Comparison of ENCODE assay signal across 25 cellular contexts in genomic region chr7:37784015-37784414, GRCh38.
DNase-seq lines count a peak whose midpoint lies in the region; ATAC-seq, FAIRE-seq and TF ChIP-seq lines count a peak whose summit lies in the region.
"Had no signal": no experiment of that assay in that cellular context is flagged by ENCODE, and none has a peak within 500 bp of the region (broad histone marks: within the 10 kb centered on the region; RNA-seq: fewer than 3 reads in every experiment).

No MANE protein-coding gene starts in this region.

- H3K79me2 ChIP-seq in GM12878 (ENCODE audit: control insufficient read depth, insufficient read depth, low read length): no peaks in the 10 kb centered on the region

- no peaks in the 10 kb centered on the region for H4K20me1 ChIP-seq in GM12878 (ENCODE audit: control insufficient read depth, insufficient read depth)

- TF ChIP-seq CTCF in GM12878 (IDR thresholded peaks at IDR 0.05 in 2 of 3, conservative IDR thresholded peaks at IDR 0.05 in 1 of 3; ENCODE audit: control insufficient read depth in 2 of 3, extremely low read depth in 1 of 3, insufficient read depth in 1 of 3, low read depth in 3 of 3, low read length in 3 of 3) (no peak), ascending aorta (IDR thresholded peaks at IDR 0.05) (no peak), omental fat pad (IDR thresholded peaks at IDR 0.05) (no peak)

- H3K9me3 ChIP-seq in GM12878 (replicated peaks; ENCODE audit: control insufficient read depth, insufficient read depth, low read length): no peaks in the 10 kb centered on the region; the same call in none of the 3 replicates
- no peaks in the 10 kb centered on the region for H3K9me3 ChIP-seq in ascending aorta

- CTCF ChIA-PET in GM12878 (lab: Yijun Ruan, JAX): interaction anchor here (0.8 to 4.3 kb wide), 6 partner anchors 16 to 77 kb away, joined by 3 to 26 read pairs (median 4); no protein-coding TSS in a partner anchor

- RAD21 ChIA-PET in GM12878 (lab: Charles Lee; ENCODE audit: unreplicated experiment): interaction anchor here (1.0 to 3.0 kb wide), 5 partner anchors 12 to 48 kb away, joined by 3 to 15 read pairs (median 4); no protein-coding TSS in a partner anchor

- H3K4me2 ChIP-seq in GM12878 (ENCODE audit: control insufficient read depth, insufficient read depth): peak overlapping the region; percentile 26
- H3K4me2 ChIP-seq: GM23338 had no signal

- H3K36me3 ChIP-seq in GM12878 (ENCODE audit: control insufficient read depth in 2 of 2, insufficient read depth in 2 of 2, low read length in 1 of 2) (no peaks in the 10 kb centered on the region), ascending aorta (no peaks in the 10 kb centered on the region)

- no peak overlapping the region for H2AFZ ChIP-seq in GM12878 (ENCODE audit: control insufficient read depth, low read depth, low read length)
- H2AFZ ChIP-seq: GM23338 had no signal

- peak overlapping the region in 1 of 2 donors; percentile 25 for H3K4me3 Mint-ChIP-seq in stimulated activated naive B cell treated with anti-CD40 and anti-IgM and Interleukin-4, amounts not matched to agents 10 μg/mL and 1 μg/mL and 100 μg/mL, for 72 hours
- H3K4me3 Mint-ChIP-seq: CD8-positive, alpha-beta memory T cell; GM23338; T-cell had no signal

- TF ChIP-seq RAD21 in GM12878 (IDR thresholded peaks at IDR 0.05; ENCODE audit: insufficient read depth, low read depth, low read length): no peak

- WGBS in GM12878 (ENCODE audit: insufficient coverage, insufficient replicate concordance, low lambda C conversion rate, missing lambda C conversion rate): 67% methylated on average over 3 of the region's 3 CpGs

- no peak overlapping the region for H3K27ac Mint-ChIP-seq in stimulated activated naive B cell treated with anti-CD40 and anti-IgM and Interleukin-4, amounts not matched to agents 10 μg/mL and 1 μg/mL and 100 μg/mL, for 72 hours
- H3K27ac Mint-ChIP-seq: CD8-positive, alpha-beta memory T cell; GM23338; T-cell had no signal

- H3K4me1 Mint-ChIP-seq in stimulated activated naive B cell treated with anti-CD40 and anti-IgM and Interleukin-4, amounts not matched to agents 10 μg/mL and 1 μg/mL and 100 μg/mL, for 72 hours: peaks cover 15 to 28% of the 10 kb centered on the region in 2 donors

- in situ Hi-C loops in GM12878 (cut with MboI): no loop called here

- no TSS peak for BruUV-seq in GM12878 (replicated peaks; lab: Mats Ljungman, UMichigan)

- no peak overlapping the region for H3K4me3 ChIP-seq in GM12878
- no peak overlapping the region for H3K4me3 ChIP-seq in ascending aorta
- H3K4me3 ChIP-seq: GM23338, K562 had no signal

- H3K4me1 ChIP-seq in GM12878 (ENCODE audit: control insufficient read depth, insufficient read depth, low read length) (peaks cover 50% of the 10 kb centered on the region), ascending aorta (no peaks in the 10 kb centered on the region)

- no peak overlapping the region for H3K9ac ChIP-seq in GM12878 (ENCODE audit: control insufficient read depth, insufficient read depth, low read length)

- no peaks in the 10 kb centered on the region for H3K27me3 ChIP-seq in GM12878 (replicated peaks in 1 of 2; ENCODE audit: control insufficient read depth in 2 of 2, insufficient read depth in 2 of 2, low read length in 1 of 2)
- H3K27me3 ChIP-seq in ascending aorta: no peaks in the 10 kb centered on the region

- ATAC-seq in HG02642 (IDR thresholded peaks at IDR 0.05; ENCODE audit: poor library complexity, unreplicated experiment) (peak; percentile 33), GM12878 (peak; percentile 61), omental fat pad (ENCODE audit: low FRiP score) (no peak)
- peak; percentile 38 to 50 for ATAC-seq in stimulated activated naive B cell treated with anti-CD40 and anti-IgM and Interleukin-4, amounts not matched to agents 10 μg/mL and 1 μg/mL and 100 μg/mL, for 72 hours (replicated peaks)
- ATAC-seq: GM23338, K562, PC-3, SK-N-SH treated with all-trans-retinoic acid at 6 μM for 48 hours, T-cell had no signal

- H3K27ac ChIP-seq in GM12878 (ENCODE audit: control insufficient read depth, insufficient read depth) (peak overlapping the region; percentile 63), ascending aorta (no peak overlapping the region)

- H3K27me3 Mint-ChIP-seq in stimulated activated naive B cell treated with anti-CD40 and anti-IgM and Interleukin-4, amounts not matched to agents 10 μg/mL and 1 μg/mL and 100 μg/mL, for 72 hours: peaks cover 0 to 6% of the 10 kb centered on the region in 2 donors

- SMC1A ChIA-PET in GM12878 (lab: Charles Lee; ENCODE audit: uncharacterized antibody, unreplicated experiment): interaction anchor here (1.0 to 8.8 kb wide), 11 partner anchors 13 to 212 kb away, joined by 3 to 193 read pairs (median 4); partner anchors contain the start of gene GPR141

- no peaks in the 10 kb centered on the region for H3K36me3 Mint-ChIP-seq in stimulated activated naive B cell treated with anti-CD40 and anti-IgM and Interleukin-4, amounts not matched to agents 10 μg/mL and 1 μg/mL and 100 μg/mL, for 72 hours
- H3K36me3 Mint-ChIP-seq: CD8-positive, alpha-beta memory T cell; T-cell had no signal

- POLR2A ChIA-PET in GM12878 (lab: Charles Lee): interaction anchor here (0.7 to 1.4 kb wide), 4 partner anchors 25 to 43 kb away, joined by 3 to 4 read pairs (median 4); no protein-coding TSS in a partner anchor

- TF ChIP-seq EP300 in GM12878 (IDR thresholded peaks at IDR 0.05; ENCODE audit: borderline replicate concordance in 1 of 2, control insufficient read depth in 1 of 2, low read depth in 2 of 2, low read length in 2 of 2): peak in 1 of 2 experiments; percentile 46; a peak in 1 of 4 replicates

- TF ChIP-seq POLR2A in GM12878 (IDR thresholded peaks at IDR 0.05; ENCODE audit: low read depth, low read length): no peak

- no peaks in the 10 kb centered on the region for H3K9me3 Mint-ChIP-seq in stimulated activated naive B cell treated with anti-CD40 and anti-IgM and Interleukin-4, amounts not matched to agents 10 μg/mL and 1 μg/mL and 100 μg/mL, for 72 hours
- H3K9me3 Mint-ChIP-seq: GM23338 had no signal

- DNase-seq in GM18507 (ENCODE audit: extremely low spot score, insufficient read length, low read depth) (no peak), GM12878 (ENCODE audit: low read depth, low spot score) (peak; percentile 51), ascending aorta (ENCODE audit: low spot score in 2 of 2) (no peak), omental fat pad (ENCODE audit: low spot score) (no peak)
- peak; percentile 15 for DNase-seq in stimulated activated naive B cell treated with anti-CD40 and anti-IgM and Interleukin-4, amounts not matched to agents 10 μg/mL and 1 μg/mL and 100 μg/mL, for 72 hours
- DNase-seq in activated CD4-positive, alpha-beta T cell treated with anti-CD3 and anti-CD28 coated beads for 4 hours: no peak
- DNase-seq: ACHN; C1 segment of cervical spinal cord; CD8-positive, alpha-beta memory T cell; DMS79 treated with DMSO at 0.1 percent for 48 hours; HCEC 1CT; NCI-H1105; NCI-H1694 treated with DMSO at 0.1 percent for 48 hours; NCI-H2107; NCI-H524; NCI-H82; PC-3; RPMI8226; SIG-M5; T-cell had no signal

- FAIRE-seq in GM18507 (lab: Jason Lieb, UNC) (peak; percentile 69), GM12878 (lab: Jason Lieb, UNC) (no peak)
- FAIRE-seq: D721Med, K562 had no signal

- intact Hi-C loops in GM12878 (cut with micrococcal nuclease; ENCODE audit: unreplicated experiment): no loop called here
- intact Hi-C loops in ascending aorta (cut with DNase I): no loop called here

TF ChIP-seq in GM12878, 131 proteins besides CTCF, POLR2A, EP300 and RAD21 (continues in another document):
- TF ChIP-seq CREM (IDR thresholded peaks at IDR 0.05; ENCODE audit: low read depth) (peak; percentile 28; the same call in 1 of the 2 replicates), USF1 (IDR thresholded peaks at IDR 0.05; ENCODE audit: borderline replicate concordance, extremely low read length, insufficient read depth, low read depth, low read length) (no peak), NFYA (IDR thresholded peaks at IDR 0.05; ENCODE audit: borderline replicate concordance, low read depth, low read length) (no peak), POLR2AphosphoS5 (IDR thresholded peaks at IDR 0.05; ENCODE audit: low read length) (no peak), RELB (IDR thresholded peaks at IDR 0.05; ENCODE audit: low read depth) (peak; percentile 89), FOXM1 (IDR thresholded peaks at IDR 0.05; ENCODE audit: low read depth, low read length) (0 out of 2 replicates have a peak, but pooled peaks have one; percentile 49), ZZZ3 (IDR thresholded peaks at IDR 0.05; ENCODE audit: control insufficient read depth, insufficient read length, low read depth) (no peak), IKZF1 (conservative IDR thresholded peaks at IDR 0.05) (peak; percentile 89), BCL3 (IDR thresholded peaks at IDR 0.05; ENCODE audit: borderline replicate concordance, insufficient read depth, low read depth, low read length, poor library complexity, severe bottlenecking) (peak; percentile 26)

Comparison
In these comparisons a context has a peak if more than half of its experiments do, and no peak if none do; other contexts are left out.
1. DNase-seq: peak in GM12878 (single experiment) and stimulated activated naive B cell treated with anti-CD40 and anti-IgM and Interleukin-4, amounts not matched to agents 10 μg/mL and 1 μg/mL and 100 μg/mL, for 72 hours (single experiment); none in GM18507 (single experiment), ascending aorta (0 of 2), activated CD4-positive, alpha-beta T cell treated with anti-CD3 and anti-CD28 coated beads for 4 hours (0 of 2) and omental fat pad (single experiment).